In genomic region chr12:63911336-63911735, GRCh38 we compare ENCODE assay signal across 16 cellular contexts.
DNase-seq lines count a peak whose midpoint lies in the region; ATAC-seq and TF ChIP-seq lines count a peak whose summit lies in the region.
"Had no signal": no experiment of that assay in that cellular context is flagged by ENCODE, and none has a peak within 500 bp of the region (broad histone marks: within the 10 kb centered on the region; RNA-seq: fewer than 3 reads in every experiment).

No MANE protein-coding gene starts in this region.

- peaks cover 27% of the 10 kb centered on the region for H3K4me1 Mint-ChIP-seq in WTC11
- peaks cover 28% of the 10 kb centered on the region for H3K4me1 Mint-ChIP-seq in progenitor cell of endocrine pancreas (ENCODE audit: low read depth)

- H3K36me3 ChIP-seq in body of pancreas (replicated peaks in 1 of 2; ENCODE audit: insufficient read depth in 1 of 2, low read depth in 2 of 2), result no peaks in the 10 kb centered on the region

- TF ChIP-seq CTCF in WTC11 (IDR thresholded peaks at IDR 0.05) (no peak), progenitor cell of endocrine pancreas (IDR thresholded peaks at IDR 0.05; ENCODE audit: unreplicated experiment) (no peak), body of pancreas (IDR thresholded peaks at IDR 0.05) (no peak), lower leg skin (IDR thresholded peaks at IDR 0.05) (no peak)

- peak; percentile 34 for DNase-seq in NCI-H2227 treated with DMSO at 0.1 percent for 48 hours (lab: John Stamatoyannopoulos, UW)
- DNase-seq in NCI-H2227 (lab: John Stamatoyannopoulos, UW; ENCODE audit: unreplicated experiment), result no peak
- DNase-seq in WTC11 (ENCODE audit: low spot score), result no peak
- no peak for DNase-seq in left cardiac atrium
- no peak for DNase-seq in progenitor cell of endocrine pancreas (ENCODE audit: low spot score, unreplicated experiment)
- no peak for DNase-seq in activated CD4-positive, alpha-beta T cell treated with anti-CD3 and anti-CD28 coated beads for 48 hours
- no peak for DNase-seq in body of pancreas
- no peak for DNase-seq in lower leg skin (ENCODE audit: low spot score in 2 of 2)
- DNase-seq: HFFc6, MM.1S, NCI-H1105, NCI-H1694 treated with DMSO at 0.1 percent for 48 hours, NCI-H510A had no signal

- POLR2A ChIA-PET in WTC11 (lab: Charles Lee), result interaction anchor here (0.7 kb wide), 1 partner anchor 137 kb away, joined by 6 read pairs; no protein-coding TSS in a partner anchor

- no peak overlapping the region for H3K27ac ChIP-seq in body of pancreas
- H3K27ac ChIP-seq: 22Rv1, C4-2B had no signal

- H3K27ac Mint-ChIP-seq in WTC11 (peak overlapping the region; percentile 83; the same call in 1 of the 2 replicates), progenitor cell of endocrine pancreas (peak overlapping the region; percentile 50)

- H3K9me3 Mint-ChIP-seq in WTC11 (peaks cover 3% of the 10 kb centered on the region; the same call in 1 of the 2 replicates), progenitor cell of endocrine pancreas (ENCODE audit: low read depth) (peaks cover 6% of the 10 kb centered on the region)
- H3K9me3 Mint-ChIP-seq: HFFc6 had no signal

- CTCF ChIA-PET in WTC11 (lab: Charles Lee), result no interaction called here

- no peak overlapping the region for H3K4me3 ChIP-seq in body of pancreas
- no peak overlapping the region for H3K4me3 ChIP-seq in lower leg skin (ENCODE audit: low read depth, poor library complexity, severe bottlenecking)

- H3K9me3 ChIP-seq in body of pancreas, result no peaks in the 10 kb centered on the region

- no peak for TF ChIP-seq POLR2A in body of pancreas (IDR thresholded peaks at IDR 0.05)
- no peak for TF ChIP-seq POLR2A in lower leg skin (IDR thresholded peaks at IDR 0.05)

- WGBS in body of pancreas, 2 donors, result 47 to 57% methylated on average over 4 of the region's 4 CpGs
- 80 to 86% methylated on average over 4 of the region's 4 CpGs for WGBS in lower leg skin, 2 donors

- H3K27me3 ChIP-seq in body of pancreas, result no peaks in the 10 kb centered on the region

- H3K4me3 Mint-ChIP-seq in WTC11 (no peak overlapping the region), progenitor cell of endocrine pancreas (ENCODE audit: low read depth) (no peak overlapping the region)
- H3K4me3 Mint-ChIP-seq: HFFc6 had no signal

- H3K4me1 ChIP-seq in body of pancreas, result peaks cover 36% of the 10 kb centered on the region

- no peaks in the 10 kb centered on the region for H3K27me3 Mint-ChIP-seq in WTC11 (ENCODE audit: low read depth)
- H3K27me3 Mint-ChIP-seq in progenitor cell of endocrine pancreas, result no peaks in the 10 kb centered on the region

- intact Hi-C loops in left cardiac atrium (cut with DNase I), result no loop called here
- intact Hi-C loops in body of pancreas (cut with DNase I), result no loop called here
- intact Hi-C loops in lower leg skin (cut with DNase I; ENCODE audit: low total_unique reads), result no loop called here

- H3K36me3 Mint-ChIP-seq in WTC11, result peaks cover 3% of the 10 kb centered on the region; the same call in 1 of the 2 replicates
- peaks cover 2% of the 10 kb centered on the region for H3K36me3 Mint-ChIP-seq in progenitor cell of endocrine pancreas (ENCODE audit: insufficient read depth)

- ATAC-seq in WTC11 (no peak), left cardiac atrium (peak; percentile 65 to 79), body of pancreas (no peak)
- ATAC-seq: HepG2 had no signal

TF ChIP-seq in WTC11, 78 proteins besides CTCF, POLR2A, EP300 and RAD21:
- TF ChIP-seq ERG (CRISPR knock-in tag; IDR thresholded peaks at IDR 0.05) (no peak), CREM (CRISPR knock-in tag; IDR thresholded peaks at IDR 0.05) (no peak), ARID4B (CRISPR knock-in tag; IDR thresholded peaks at IDR 0.05; ENCODE audit: borderline replicate concordance) (no peak), JAZF1 (CRISPR knock-in tag; IDR thresholded peaks at IDR 0.05) (no peak), E2F1 (CRISPR knock-in tag; IDR thresholded peaks at IDR 0.05) (no peak), SP1 (CRISPR knock-in tag; conservative IDR thresholded peaks at IDR 0.05) (no peak)
TF ChIP-seq in WTC11: peak in this region for 0.

Comparison
In these comparisons a context has a peak if more than half of its experiments do, and no peak if none do; other contexts are left out.
1. ATAC-seq: peak in left cardiac atrium (2 of 2); none in WTC11 (single experiment) and body of pancreas (single experiment).